Comparison of ENCODE assay signal across 31 cellular contexts in the genomic region with DNA sequence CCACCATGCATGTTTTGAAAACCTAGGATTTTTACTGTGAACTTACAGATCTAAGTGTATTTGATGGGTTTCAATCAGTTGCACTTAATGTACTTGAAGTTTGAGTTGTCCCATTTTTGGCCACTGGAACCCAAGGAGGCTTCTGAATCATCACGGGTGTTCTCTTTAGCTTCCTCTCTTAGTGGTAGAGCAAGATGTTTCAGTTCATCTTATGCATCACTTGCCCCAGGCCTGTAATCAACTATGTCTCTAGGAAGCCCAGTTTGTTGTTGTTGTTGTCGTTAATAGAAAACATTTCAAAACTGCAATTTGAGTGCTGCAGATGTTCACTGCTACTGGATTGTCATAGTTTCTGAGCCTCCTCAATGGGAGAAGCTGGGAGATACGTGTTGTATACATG.
DNase-seq lines count a peak whose midpoint lies in the region; FAIRE-seq and TF ChIP-seq lines count a peak whose summit lies in the region.
"Had no signal": no experiment of that assay in that cellular context is flagged by ENCODE, and none has a peak within 500 bp of the region (broad histone marks: within the 10 kb centered on the region; RNA-seq: fewer than 3 reads in every experiment).

No MANE protein-coding gene starts in this region.

- no peaks in the 10 kb centered on the region for H3K27me3 Mint-ChIP-seq in mesothelial cell of epicardium (ENCODE audit: low read depth)

- H3K36me3 ChIP-seq in mammary epithelial cell (ENCODE audit: insufficient read depth, low read length) (no peaks in the 10 kb centered on the region), breast epithelium (no peaks in the 10 kb centered on the region), bronchial epithelial cell (ENCODE audit: control insufficient read depth, insufficient read depth, low read length) (no peaks in the 10 kb centered on the region), keratinocyte (ENCODE audit: control insufficient read depth in 2 of 2, extremely low read depth in 1 of 2, insufficient read depth in 2 of 2, low read length in 2 of 2) (no peaks in the 10 kb centered on the region)
- H3K36me3 ChIP-seq: BE2C, HAP-1 had no signal

- peaks cover 6% of the 10 kb centered on the region for H3K4me1 Mint-ChIP-seq in mesothelial cell of epicardium
- H3K4me1 Mint-ChIP-seq: CD14-positive monocyte; CD8-positive, alpha-beta memory T cell had no signal

- TF ChIP-seq CTCF in mammary epithelial cell (conservative IDR thresholded peaks at IDR 0.05 in 1 of 2, IDR thresholded peaks at IDR 0.05 in 1 of 2; ENCODE audit: extremely low read depth in 1 of 2, insufficient read depth in 1 of 2, low read depth in 1 of 2, low read length in 2 of 2) (no peak), breast epithelium (IDR thresholded peaks at IDR 0.05) (no peak), GM12865 (IDR thresholded peaks at IDR 0.05; ENCODE audit: insufficient read depth, low read depth, low read length, missing control alignments) (no peak), bronchial epithelial cell (IDR thresholded peaks at IDR 0.05; ENCODE audit: insufficient read depth, low read length, severe bottlenecking) (no peak), keratinocyte (optimal IDR thresholded peaks at IDR 0.05 in 1 of 3, IDR thresholded peaks at IDR 0.05 in 1 of 3, conservative IDR thresholded peaks at IDR 0.05 in 1 of 3; ENCODE audit: extremely low read depth in 1 of 3, insufficient read depth in 2 of 3, low read length in 3 of 3) (no peak), mesothelial cell of epicardium (IDR thresholded peaks at IDR 0.05; ENCODE audit: unreplicated experiment) (no peak)

- H3K36me3 Mint-ChIP-seq in mesothelial cell of epicardium: peaks cover 6% of the 10 kb centered on the region
- H3K36me3 Mint-ChIP-seq: CD14-positive monocyte; CD8-positive, alpha-beta memory T cell had no signal

- intact Hi-C loops in mammary epithelial cell (cut with micrococcal nuclease): no loop called here
- intact Hi-C loops in breast epithelium (cut with DNase I; ENCODE audit: low total_unique reads): no loop called here

- dilution Hi-C loops in mammary epithelial cell (cut with HindIII; ENCODE audit: low sequenced_read_pairs): no loop called here
- dilution Hi-C loops in keratinocyte (cut with MboI; ENCODE audit: extremely low pct_ligation_motif_present, low sequenced_read_pairs): no loop called here

- H4K20me1 ChIP-seq in mammary epithelial cell (ENCODE audit: insufficient read depth, low read length) (no peaks in the 10 kb centered on the region), keratinocyte (ENCODE audit: control insufficient read depth, extremely low read depth, insufficient read depth, low read length) (no peaks in the 10 kb centered on the region)

- H3K4me2 ChIP-seq in mammary epithelial cell (ENCODE audit: insufficient read depth, low read depth, low read length) (no peak overlapping the region), keratinocyte (ENCODE audit: control insufficient read depth, extremely low read depth, insufficient read depth, low read depth, low read length) (no peak overlapping the region)

- no TSS peak for BruUV-seq in mammary epithelial cell (replicated peaks; lab: Mats Ljungman, UMichigan)

- FAIRE-seq in bronchial epithelial cell (lab: Jason Lieb, UNC) (no peak), keratinocyte (lab: Jason Lieb, UNC) (peak; percentile 20)
- FAIRE-seq: HepG2 had no signal

- H3K4me3 ChIP-seq in mammary epithelial cell (replicated peaks in 1 of 3; ENCODE audit: insufficient read depth in 1 of 3, low read depth in 2 of 3, low read length in 3 of 3): no peak overlapping the region
- no peak overlapping the region for H3K4me3 ChIP-seq in breast epithelium
- H3K4me3 ChIP-seq in GM12865 (ENCODE audit: low read depth, low read length): no peak overlapping the region
- H3K4me3 ChIP-seq in bronchial epithelial cell (ENCODE audit: low read depth, low read length): no peak overlapping the region
- H3K4me3 ChIP-seq in keratinocyte (ENCODE audit: control insufficient read depth in 2 of 3, extremely low read depth in 1 of 3, insufficient read depth in 2 of 3, low read depth in 1 of 3, low read length in 3 of 3): no peak overlapping the region
- H3K4me3 ChIP-seq: HAP-1, SK-N-MC had no signal

- H3K9me3 ChIP-seq in mammary epithelial cell (replicated peaks; ENCODE audit: insufficient read depth, low read length) (no peaks in the 10 kb centered on the region), breast epithelium (peaks cover 0 to 28% of the 10 kb centered on the region in 2 donors), keratinocyte (ENCODE audit: control insufficient read depth, low read depth, low read length) (no peaks in the 10 kb centered on the region)
- H3K9me3 ChIP-seq: BE2C, HAP-1 had no signal

- in situ Hi-C loops in mammary epithelial cell (cut with MboI; ENCODE audit: low sequenced_read_pairs in 2 of 2): no loop called here

- H3K27ac ChIP-seq in mammary epithelial cell (ENCODE audit: insufficient read depth, low read depth, low read length) (no peak overlapping the region), breast epithelium (no peak overlapping the region), keratinocyte (ENCODE audit: control insufficient read depth, insufficient read depth, low read length) (no peak overlapping the region)
- H3K27ac ChIP-seq: SK-N-MC had no signal

- no peak overlapping the region for H3K4me3 Mint-ChIP-seq in mesothelial cell of epicardium
- H3K4me3 Mint-ChIP-seq: CD14-positive monocyte; CD8-positive, alpha-beta memory T cell; HFFc6 had no signal

- H3K27me3 ChIP-seq in mammary epithelial cell (ENCODE audit: insufficient read depth, low read length): no peaks in the 10 kb centered on the region
- no peaks in the 10 kb centered on the region for H3K27me3 ChIP-seq in breast epithelium
- H3K27me3 ChIP-seq in bronchial epithelial cell (ENCODE audit: control insufficient read depth, insufficient read depth, low read length): no peaks in the 10 kb centered on the region
- no peaks in the 10 kb centered on the region for H3K27me3 ChIP-seq in keratinocyte (ENCODE audit: control insufficient read depth, extremely low read depth, insufficient read depth, low read length)
- H3K27me3 ChIP-seq: BE2C had no signal

- peaks cover 30% of the 10 kb centered on the region for H3K9me3 Mint-ChIP-seq in mesothelial cell of epicardium

- H3K79me2 ChIP-seq in mammary epithelial cell (ENCODE audit: insufficient read depth, low read length): peaks cover 24% of the 10 kb centered on the region
- H3K79me2 ChIP-seq in keratinocyte (ENCODE audit: control insufficient read depth, insufficient read depth, low read length): no peaks in the 10 kb centered on the region

- H3K4me1 ChIP-seq in mammary epithelial cell (ENCODE audit: insufficient read depth, low read length) (peaks cover 32% of the 10 kb centered on the region), breast epithelium (no peaks in the 10 kb centered on the region), keratinocyte (ENCODE audit: control insufficient read depth, extremely low read depth, insufficient read depth, low read length) (peaks cover 32% of the 10 kb centered on the region)
- H3K4me1 ChIP-seq: BE2C, HAP-1 had no signal

- CTCF ChIA-PET in mammary epithelial cell (lab: Charles Lee; ENCODE audit: low non-redundant PET): no interaction called here

- TF ChIP-seq POLR2A in breast epithelium (IDR thresholded peaks at IDR 0.05): no peak

- WGBS in mammary epithelial cell (ENCODE audit: low coverage, missing lambda C conversion rate): 93% methylated on average over 3 of the region's 3 CpGs

- peak; percentile 48 for DNase-seq in mammary epithelial cell
- no peak for DNase-seq in breast epithelium (ENCODE audit: low spot score in 2 of 2)
- DNase-seq in GM12865 (ENCODE audit: low read depth): peak; percentile 55
- peak; percentile 56 for DNase-seq in bronchial epithelial cell (ENCODE audit: low read depth)
- no peak for DNase-seq in keratinocyte (ENCODE audit: low read depth, low spot score)
- DNase-seq in SW480 (ENCODE audit: low spot score): no peak
- DNase-seq in NCI-H774 (lab: John Stamatoyannopoulos, UW): no peak
- DNase-seq in mesothelial cell of epicardium (ENCODE audit: low spot score in 2 of 2, unreplicated experiment in 2 of 2): no peak
- DNase-seq: 8988T; ACHN; BE2C; Calu3; CD8-positive, alpha-beta memory T cell; DMS79 treated with DMSO at 0.1 percent for 48 hours; GF-D8; GOT3; HFFc6; Karpas-422; NCI-H1105 treated with DMSO at 0.1 percent for 48 hours; NCI-H146; NCI-H1930; NCI-H2107; NCI-H524; NCI-H748 treated with DMSO at 0.1 percent for 48 hours; PC-3; RPMI8226; SIG-M5 had no signal

- no peak overlapping the region for H3K9ac ChIP-seq in mammary epithelial cell (ENCODE audit: insufficient read depth, low read length)
- H3K9ac ChIP-seq in keratinocyte (ENCODE audit: control insufficient read depth, extremely low read depth, insufficient read depth, low read length): no peak overlapping the region

- no peak overlapping the region for H3K27ac Mint-ChIP-seq in mesothelial cell of epicardium
- H3K27ac Mint-ChIP-seq: CD14-positive monocyte; CD8-positive, alpha-beta memory T cell; HFFc6 had no signal

- peaks cover 3% of the 10 kb centered on the region for H3K9me1 ChIP-seq in keratinocyte (ENCODE audit: control insufficient read depth, extremely low read depth, insufficient read depth, low read length)

- no peak overlapping the region for H2AFZ ChIP-seq in mammary epithelial cell (ENCODE audit: low read depth, low read length)
- no peak overlapping the region for H2AFZ ChIP-seq in keratinocyte (ENCODE audit: control insufficient read depth, low read length)

Comparison
In these comparisons a context has a peak if more than half of its experiments do, and no peak if none do; other contexts are left out.
1. DNase-seq: peak in mammary epithelial cell (single experiment), GM12865 (single experiment) and bronchial epithelial cell (single experiment); none in breast epithelium (0 of 2), keratinocyte (single experiment), SW480 (single experiment), NCI-H774 (single experiment) and mesothelial cell of epicardium (0 of 2).